Comparison of ENCODE assay signal across 23 cellular contexts in genomic region chr6:165843568-165844113, GRCh38.
DNase-seq lines count a peak whose midpoint lies in the region; ATAC-seq, FAIRE-seq and TF ChIP-seq lines count a peak whose summit lies in the region.
"Had no signal": no experiment of that assay in that cellular context is flagged by ENCODE, and none has a peak within 500 bp of the region (broad histone marks: within the 10 kb centered on the region; RNA-seq: fewer than 3 reads in every experiment).

No MANE protein-coding gene starts in this region.

- no peaks in the 10 kb centered on the region for H3K36me3 Mint-ChIP-seq in GM23338 (ENCODE audit: low read depth)
- H3K36me3 Mint-ChIP-seq: CD4-positive, CD25-positive, alpha-beta regulatory T cell; CD8-positive, alpha-beta T cell had no signal

- TF ChIP-seq EP300 in H1 (IDR thresholded peaks at IDR 0.05; ENCODE audit: borderline replicate concordance in 1 of 2, low read depth in 2 of 2, low read length in 2 of 2): no peak

- DNase-seq in GM23338 (ENCODE audit: low spot score) (no peak), H1 (ENCODE audit: low read depth in 1 of 2, low spot score in 2 of 2) (no peak), neuronal stem cell (ENCODE audit: low spot score) (no peak), posterior vena cava (ENCODE audit: low spot score) (peak; percentile 42), hypothalamus (lab: John Stamatoyannopoulos, UW) (no peak), tibial artery (no peak), germinal center (ENCODE audit: low spot score) (no peak)
- DNase-seq: CD4-positive, CD25-positive, alpha-beta regulatory T cell; CD8-positive, alpha-beta T cell; DMS153; DND-41; GM23248 had no signal

- H4K8ac ChIP-seq in H1 (ENCODE audit: extremely low read depth, insufficient read depth, low read length) (no peak overlapping the region), neuronal stem cell (ENCODE audit: low read depth, low read length) (no peak overlapping the region)

- H3K79me1 ChIP-seq in H1 (ENCODE audit: low read depth, low read length): no peaks in the 10 kb centered on the region
- H3K79me1 ChIP-seq in neuronal stem cell (ENCODE audit: low read depth, low read length): no peaks in the 10 kb centered on the region

- POLR2A ChIA-PET in H1 (lab: Charles Lee; ENCODE audit: partially characterized antibody): no interaction called here

- H4K5ac ChIP-seq in H1 (ENCODE audit: insufficient read length, low read depth, low read length): no peak overlapping the region

- peaks cover 65% of the 10 kb centered on the region for H3K4me1 Mint-ChIP-seq in GM23338
- H3K4me1 Mint-ChIP-seq: B cell; CD4-positive, CD25-positive, alpha-beta regulatory T cell had no signal

- H3K27ac Mint-ChIP-seq in GM23338: no peak overlapping the region
- H3K27ac Mint-ChIP-seq: B cell; CD4-positive, CD25-positive, alpha-beta regulatory T cell; CD8-positive, alpha-beta T cell had no signal

- H3K4ac ChIP-seq in H1 (replicated peaks; ENCODE audit: insufficient read length, low read depth, low read length): no peak overlapping the region
- H3K4ac ChIP-seq in neuronal stem cell (ENCODE audit: low read length): no peak overlapping the region

- H3K9ac ChIP-seq in H1 (replicated peaks in 1 of 4; ENCODE audit: extremely low read depth in 1 of 4, low read depth in 3 of 4, low read length in 3 of 4) (no peak overlapping the region), neuronal stem cell (ENCODE audit: low read depth, low read length, poor library complexity) (peak overlapping the region; percentile 34)
- H3K9ac ChIP-seq: BLaER1, GM23248 had no signal

- H3K79me2 ChIP-seq in GM23338 (replicated peaks; ENCODE audit: insufficient read depth) (no peaks in the 10 kb centered on the region), H1 (ENCODE audit: control insufficient read depth in 1 of 2, insufficient read depth in 2 of 2, low read length in 2 of 2) (no peaks in the 10 kb centered on the region)

- peak overlapping the region; percentile 70; the same call in 1 of the 2 replicates for H3K4me2 ChIP-seq in GM23338
- H3K4me2 ChIP-seq in H1 (ENCODE audit: insufficient read depth in 1 of 2, low read depth in 2 of 2, low read length in 2 of 2): no peak overlapping the region
- H3K4me2 ChIP-seq in neuronal stem cell (ENCODE audit: insufficient read depth, low read length, poor library complexity, severe bottlenecking): no peak overlapping the region
- H3K4me2 ChIP-seq: BLaER1 had no signal

- peak overlapping the region; percentile 25; the same call in 1 of the 2 replicates for H2BK15ac ChIP-seq in H1 (ENCODE audit: low read length)
- no peak overlapping the region for H2BK15ac ChIP-seq in neuronal stem cell (ENCODE audit: low read length)

- no peak for FAIRE-seq in H1 (lab: Jason Lieb, UNC)
- FAIRE-seq: A204.1, G401.6, GM12892, H54 had no signal

- peak overlapping the region; percentile 45 for H4K91ac ChIP-seq in H1 (replicated peaks; ENCODE audit: insufficient read length, low read length)
- no peak overlapping the region for H4K91ac ChIP-seq in neuronal stem cell (ENCODE audit: low read depth, low read length, poor library complexity)

- TF ChIP-seq RAD21 in H1 (IDR thresholded peaks at IDR 0.05 in 1 of 2, conservative IDR thresholded peaks at IDR 0.05 in 1 of 2; ENCODE audit: low read depth in 2 of 2, low read length in 2 of 2): no peak

- peaks cover 4% of the 10 kb centered on the region; the same call in 1 of the 3 replicates for H3K9me3 Mint-ChIP-seq in GM23338
- H3K9me3 Mint-ChIP-seq: CD8-positive, alpha-beta T cell had no signal

- no peaks in the 10 kb centered on the region; the same call in 1 of the 2 replicates for H3K9me2 ChIP-seq in GM23338 (ENCODE audit: insufficient read depth)

- no peak overlapping the region for H3K56ac ChIP-seq in H1 (replicated peaks; ENCODE audit: insufficient read length, low read depth, low read length)

- no peaks in the 10 kb centered on the region for H3K9me3 ChIP-seq in H1 (ENCODE audit: insufficient read depth in 2 of 2, low read depth in 1 of 2, low read length in 1 of 2)
- H3K9me3 ChIP-seq in neuronal stem cell (replicated peaks in 1 of 2; ENCODE audit: control insufficient read depth in 2 of 2, insufficient read depth in 1 of 2, low read depth in 1 of 2, low read length in 2 of 2): peaks cover 0 to 3% of the 10 kb centered on the region in 2 donors
- no peaks in the 10 kb centered on the region for H3K9me3 ChIP-seq in tibial artery
- H3K9me3 ChIP-seq: BLaER1, Caco-2, HAP-1 had no signal

- intact Hi-C loops in posterior vena cava (cut with DNase I): loop anchor here in 1 of 2 donors (10.0 kb wide), 1 partner anchor 399 kb away; no protein-coding TSS in a partner anchor
- intact Hi-C loops in tibial artery (cut with DNase I; ENCODE audit: low total_unique reads): no loop called here

- H4K20me1 ChIP-seq in GM23338 (replicated peaks; ENCODE audit: insufficient read depth) (no peaks in the 10 kb centered on the region), H1 (replicated peaks in 1 of 2; ENCODE audit: control insufficient read depth in 1 of 2, insufficient read depth in 2 of 2, low read length in 2 of 2) (no peaks in the 10 kb centered on the region)
- H4K20me1 ChIP-seq: BLaER1 had no signal

- H2BK120ac ChIP-seq in H1 (replicated peaks; ENCODE audit: low read depth, low read length): no peak overlapping the region
- H2BK120ac ChIP-seq in neuronal stem cell (ENCODE audit: low read depth, low read length): no peak overlapping the region

- H3K4me3 ChIP-seq in GM23338 (no peak overlapping the region), H1 (ENCODE audit: extremely low read depth in 1 of 4, insufficient read depth in 2 of 4, low read depth in 3 of 4, low read length in 4 of 4) (no peak overlapping the region), neuronal stem cell (ENCODE audit: low read length in 2 of 2) (no peak overlapping the region), tibial artery (no peak overlapping the region)
- H3K4me3 ChIP-seq: BLaER1, GM23248, HAP-1 had no signal

- H2BK12ac ChIP-seq in H1 (ENCODE audit: low read depth, low read length): peak overlapping the region; percentile 77; the same call in 1 of the 2 replicates
- H2BK12ac ChIP-seq in neuronal stem cell (ENCODE audit: low read length): no peak overlapping the region

- H3K23me2 ChIP-seq in H1 (ENCODE audit: low read depth, low read length): peaks cover 4% of the 10 kb centered on the region; the same call in 1 of the 2 replicates

- no peak for TF ChIP-seq POLR2A in H1 (IDR thresholded peaks at IDR 0.05; ENCODE audit: control extremely low read depth in 1 of 2, low read depth in 2 of 2, low read length in 2 of 2)

- H2BK5ac ChIP-seq in H1 (ENCODE audit: low read depth, low read length): peak overlapping the region; percentile 49; the same call in 1 of the 2 replicates
- H2BK5ac ChIP-seq in neuronal stem cell (ENCODE audit: low read length): no peak overlapping the region

- no peak overlapping the region for H3K14ac ChIP-seq in H1 (ENCODE audit: insufficient read length)
- H3K14ac ChIP-seq in neuronal stem cell (ENCODE audit: low read length): no peak overlapping the region

- H3K4me3 Mint-ChIP-seq in GM23338: no peak overlapping the region
- H3K4me3 Mint-ChIP-seq: B cell; CD4-positive, CD25-positive, alpha-beta regulatory T cell; CD8-positive, alpha-beta T cell had no signal

- no peaks in the 10 kb centered on the region for H3F3A ChIP-seq in GM23338 (replicated peaks; ENCODE audit: low read depth)

- H2AK5ac ChIP-seq in H1 (ENCODE audit: low read depth, low read length) (no peak overlapping the region), neuronal stem cell (ENCODE audit: low read depth, low read length) (peak overlapping the region; percentile 91)

- H3K27me3 Mint-ChIP-seq in GM23338 (ENCODE audit: insufficient read depth, low read depth, poor library complexity): peaks cover 3% of the 10 kb centered on the region

- CTCF ChIA-PET in H1 (lab: Charles Lee; ENCODE audit: partially characterized antibody): interaction anchor here (0.9 to 2.1 kb wide), 3 partner anchors 9 to 88 kb away, joined by 3 to 5 read pairs (median 3); no protein-coding TSS in a partner anchor

- no peak overlapping the region for H3K27ac ChIP-seq in GM23338 (ENCODE audit: low read depth)
- no peak overlapping the region for H3K27ac ChIP-seq in H1 (ENCODE audit: low read depth, low read length)
- no peak overlapping the region for H3K27ac ChIP-seq in neuronal stem cell (replicated peaks; ENCODE audit: low read length)
- H3K27ac ChIP-seq in tibial artery: no peak overlapping the region
- H3K27ac ChIP-seq: 22Rv1, BLaER1, C4-2B, GM23248 had no signal

- H3K4me1 ChIP-seq in GM23338 (ENCODE audit: insufficient read depth) (peaks cover 59% of the 10 kb centered on the region), H1 (replicated peaks in 1 of 4; ENCODE audit: control insufficient read depth in 3 of 4, insufficient read depth in 4 of 4, low read length in 3 of 4) (peaks cover 15 to 36% (median 31%) of the 10 kb centered on the region in 4 experiments), neuronal stem cell (ENCODE audit: control insufficient read depth in 2 of 2, insufficient read depth in 1 of 2, low read depth in 1 of 2, low read length in 2 of 2) (peaks cover 6 to 52% of the 10 kb centered on the region in 2 donors), tibial artery (peaks cover 0 to 14% (median 7%) of the 10 kb centered on the region in 4 donors)
- H3K4me1 ChIP-seq: Caco-2 had no signal

- 82% methylated on average over 11 of the region's 11 CpGs; no CpG with 5 or more reads in 1 of the 2 experiments for WGBS in H1 (ENCODE audit: extremely low coverage in 1 of 2, insufficient coverage in 1 of 2, insufficient read length in 1 of 2, insufficient replicate concordance in 2 of 2, low coverage in 1 of 2, low lambda C conversion rate in 2 of 2, missing lambda C conversion rate in 1 of 2), 2 experiments
- no CpG with 5 or more reads among the region's 11 CpGs for WGBS in neuronal stem cell (ENCODE audit: extremely low coverage in 2 of 2, insufficient read length in 2 of 2, insufficient replicate concordance in 1 of 2), 2 donors

- H3K36me3 ChIP-seq in GM23338 (ENCODE audit: insufficient read depth) (no peaks in the 10 kb centered on the region), H1 (ENCODE audit: control insufficient read depth in 2 of 4, insufficient read depth in 4 of 4, low read length in 3 of 4) (no peaks in the 10 kb centered on the region), neuronal stem cell (replicated peaks in 1 of 2; ENCODE audit: control insufficient read depth in 2 of 2, insufficient read depth in 2 of 2, low read length in 2 of 2) (no peaks in the 10 kb centered on the region), tibial artery (no peaks in the 10 kb centered on the region)
- H3K36me3 ChIP-seq: BLaER1, HAP-1 had no signal

- H2AFZ ChIP-seq in GM23338 (no peak overlapping the region; the same call in none of the 2 replicates), H1 (ENCODE audit: low read length) (no peak overlapping the region), neuronal stem cell (ENCODE audit: low read length) (no peak overlapping the region)
- H2AFZ ChIP-seq: GM23248 had no signal

- peak overlapping the region; percentile 36 for H3K18ac ChIP-seq in H1 (ENCODE audit: extremely low read depth, low read length)
- peak overlapping the region; percentile 50 for H3K18ac ChIP-seq in neuronal stem cell (ENCODE audit: low read length)

- no peak; the same call in 2 of the 3 replicates for ATAC-seq in GM23338
- ATAC-seq in GM18873 (IDR thresholded peaks at IDR 0.05; ENCODE audit: low FRiP score, unreplicated experiment): no peak
- ATAC-seq: CD8-positive, alpha-beta T cell had no signal

- TF ChIP-seq CTCF in GM23338 (conservative IDR thresholded peaks at IDR 0.05; ENCODE audit: low read depth in 2 of 2) (no peak), H1 (IDR thresholded peaks at IDR 0.05; ENCODE audit: control extremely low read depth in 1 of 3, insufficient read depth in 1 of 3, low read depth in 1 of 3, low read length in 3 of 3) (no peak), tibial artery (IDR thresholded peaks at IDR 0.05) (no peak)

- 0 out of 2 replicates have a peak overlapping the region, but pooled peaks have one; percentile 15 for H2BK20ac ChIP-seq in H1 (ENCODE audit: low read length)

- no peaks in the 10 kb centered on the region for H3K27me3 ChIP-seq in GM23338 (ENCODE audit: insufficient read depth)
- no peaks in the 10 kb centered on the region for H3K27me3 ChIP-seq in H1 (replicated peaks in 1 of 4; ENCODE audit: control insufficient read depth in 3 of 4, extremely low read depth in 1 of 4, insufficient read depth in 3 of 4, low read length in 3 of 4)
- peaks cover 0 to 2% (median 0%) of the 10 kb centered on the region in 3 experiments for H3K27me3 ChIP-seq in neuronal stem cell (ENCODE audit: control insufficient read depth in 3 of 3, insufficient read depth in 3 of 3, low read depth in 1 of 3, low read length in 3 of 3)
- peaks cover 0 to 23% of the 10 kb centered on the region in 2 donors for H3K27me3 ChIP-seq in tibial artery

- H3K23ac ChIP-seq in H1 (ENCODE audit: insufficient read length) (no peak overlapping the region), neuronal stem cell (ENCODE audit: low read depth, low read length, poor library complexity) (no peak overlapping the region)
